In the genomic region with DNA sequence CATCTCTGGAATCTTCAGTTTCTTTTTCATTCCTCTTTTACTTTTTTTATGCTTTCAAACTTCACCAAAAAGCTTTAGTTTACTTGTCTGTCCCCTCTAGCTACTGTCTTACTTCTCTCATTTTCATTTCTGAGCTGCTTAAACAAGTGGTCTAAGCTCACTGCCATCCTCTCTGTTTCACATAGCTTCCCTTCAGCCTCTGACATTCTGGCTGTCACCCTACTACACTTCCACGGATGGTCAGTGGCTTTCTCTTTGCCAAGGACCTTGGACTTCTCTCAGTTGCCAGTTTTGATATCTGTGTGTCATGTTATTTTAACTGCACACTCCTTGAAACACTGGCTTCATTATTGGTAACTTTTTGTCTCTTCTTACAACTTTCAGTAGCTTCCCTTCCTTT, we compare ENCODE assay signal across 16 cellular contexts.
A peak's percentile ranks its signal among the peaks of the same experiment; 100 is the strongest.
DNase-seq lines count a peak whose midpoint lies in the region; TF ChIP-seq lines count a peak whose summit lies in the region.
"Had no signal": no experiment of that assay in that cellular context is flagged by ENCODE, and none has a peak within 500 bp of the region (broad histone marks: within the 10 kb centered on the region; RNA-seq: fewer than 3 reads in every experiment).

No MANE protein-coding gene starts in this region.

- BruUV-seq in PC-9 (replicated peaks; lab: Mats Ljungman, UMichigan), result no TSS peak

- H3K4me1 Mint-ChIP-seq in HFFc6 (ENCODE audit: low read depth), result peaks cover 74% of the 10 kb centered on the region
- H3K4me1 Mint-ChIP-seq in activated CD4-positive, alpha-beta memory T cell treated with anti-CD3 and anti-CD28 coated beads for 36 hours (ENCODE audit: low read depth), result peaks cover 4% of the 10 kb centered on the region

- H3K4me1 ChIP-seq in PC-9 (replicated peaks; ENCODE audit: insufficient read depth) (peaks cover 41% of the 10 kb centered on the region), left ventricle myocardium inferior (peaks cover 31% of the 10 kb centered on the region)

- H3K79me2 ChIP-seq in PC-9 (ENCODE audit: low read depth), result no peaks in the 10 kb centered on the region

- no peaks in the 10 kb centered on the region for H3K36me3 ChIP-seq in PC-9 (ENCODE audit: low read depth)
- H3K36me3 ChIP-seq in left ventricle myocardium inferior, result no peaks in the 10 kb centered on the region
- H3K36me3 ChIP-seq: WERI-Rb-1 had no signal

- CTCF ChIA-PET in PC-9 (lab: Charles Lee), result no interaction called here
- CTCF ChIA-PET in activated CD4-positive, alpha-beta memory T cell treated with anti-CD3 and anti-CD28 coated beads for 36 hours (lab: Charles Lee), result no interaction called here

- no peaks in the 10 kb centered on the region for H3K9me3 Mint-ChIP-seq in HFFc6
- H3K9me3 Mint-ChIP-seq in activated CD4-positive, alpha-beta memory T cell treated with anti-CD3 and anti-CD28 coated beads for 36 hours, result no peaks in the 10 kb centered on the region

- H3K4me3 Mint-ChIP-seq in HFFc6, result peak overlapping the region; percentile 55
- no peak overlapping the region for H3K4me3 Mint-ChIP-seq in activated CD4-positive, alpha-beta memory T cell treated with anti-CD3 and anti-CD28 coated beads for 36 hours

- H3K9me2 ChIP-seq in PC-9 (ENCODE audit: insufficient read depth), result no peaks in the 10 kb centered on the region

- H2AFZ ChIP-seq in PC-9, result no peak overlapping the region

- peaks cover 7% of the 10 kb centered on the region; the same call in 1 of the 2 replicates for H3F3A ChIP-seq in PC-9 (ENCODE audit: insufficient read depth, low read depth)

- H4K20me1 ChIP-seq in PC-9 (ENCODE audit: insufficient read depth), result no peaks in the 10 kb centered on the region

- H3K27me3 Mint-ChIP-seq in HFFc6 (ENCODE audit: insufficient read depth), result no peaks in the 10 kb centered on the region; the same call in 1 of the 2 replicates
- no peaks in the 10 kb centered on the region for H3K27me3 Mint-ChIP-seq in activated CD4-positive, alpha-beta memory T cell treated with anti-CD3 and anti-CD28 coated beads for 36 hours

- H3K27ac ChIP-seq in PC-9 (peak overlapping the region; percentile 47), left ventricle myocardium inferior (replicated peaks) (peak overlapping the region; percentile 21)
- H3K27ac ChIP-seq: C4-2B, coronary artery, WERI-Rb-1 had no signal

- H3K27me3 ChIP-seq in PC-9 (ENCODE audit: insufficient read depth, low read depth), result no peaks in the 10 kb centered on the region
- H3K27me3 ChIP-seq in left ventricle myocardium inferior (ENCODE audit: low read depth), result no peaks in the 10 kb centered on the region

- H3K9me3 ChIP-seq in PC-9 (ENCODE audit: insufficient read depth, low read depth), result no peaks in the 10 kb centered on the region
- no peaks in the 10 kb centered on the region for H3K9me3 ChIP-seq in left ventricle myocardium inferior (replicated peaks)

- no peak overlapping the region for H3K4me3 ChIP-seq in PC-9
- H3K4me3 ChIP-seq in left ventricle myocardium inferior, result no peak overlapping the region
- H3K4me3 ChIP-seq: coronary artery had no signal

- DNase-seq in HFFc6 (no peak), PC-9 (no peak), left ventricle myocardium inferior (no peak), renal cortical epithelial cell (ENCODE audit: low read depth) (peak; percentile 13), activated gamma-delta T cell (lab: John Stamatoyannopoulos, UW) (no peak), KG1 (lab: John Stamatoyannopoulos, UW) (no peak), AG08396 (ENCODE audit: low spot score) (no peak)
- no peak for DNase-seq in activated CD4-positive, alpha-beta memory T cell treated with anti-CD3 and anti-CD28 coated beads for 36 hours
- DNase-seq: activated CD8-positive, alpha-beta memory T cell treated with anti-CD3 and anti-CD28 coated beads, Interleukin-2, amount 50 U/mL, for 48 hours; GOT3; NCI-H2171; stimulated activated naive CD4-positive, alpha-beta T cell; WERI-Rb-1 had no signal

- H3K36me3 Mint-ChIP-seq in HFFc6 (ENCODE audit: low read depth), result no peaks in the 10 kb centered on the region
- H3K36me3 Mint-ChIP-seq in activated CD4-positive, alpha-beta memory T cell treated with anti-CD3 and anti-CD28 coated beads for 36 hours, result no peaks in the 10 kb centered on the region
- H3K36me3 Mint-ChIP-seq: activated naive CD4-positive, alpha-beta T cell treated with anti-CD3 and anti-CD28 coated beads, Interleukin-2, amount 50 U/mL, for 72 hours had no signal

- POLR2A ChIA-PET in PC-9 (lab: Charles Lee; ENCODE audit: unreplicated experiment), result no interaction called here
- POLR2A ChIA-PET in activated CD4-positive, alpha-beta memory T cell treated with anti-CD3 and anti-CD28 coated beads for 36 hours (lab: Charles Lee), result no interaction called here

- peak overlapping the region; percentile 82 for H3K27ac Mint-ChIP-seq in HFFc6
- no peak overlapping the region for H3K27ac Mint-ChIP-seq in activated CD4-positive, alpha-beta memory T cell treated with anti-CD3 and anti-CD28 coated beads for 36 hours

- intact Hi-C loops in PC-9 (cut with micrococcal nuclease; ENCODE audit: unreplicated experiment), result no loop called here
- intact Hi-C loops in left ventricle myocardium inferior (cut with micrococcal nuclease), result no loop called here
- intact Hi-C loops in activated CD4-positive, alpha-beta memory T cell treated with anti-CD3 and anti-CD28 coated beads for 36 hours (cut with micrococcal nuclease), result no loop called here

- H3K4me2 ChIP-seq in PC-9, result no peak overlapping the region

- TF ChIP-seq CTCF in HFFc6 (IDR thresholded peaks at IDR 0.05) (no peak), PC-9 (conservative IDR thresholded peaks at IDR 0.05) (no peak), left ventricle myocardium inferior (IDR thresholded peaks at IDR 0.05; ENCODE audit: borderline replicate concordance) (no peak)
